ENCODE assay signal across 11 cellular contexts in genomic region chr14:98580131-98580678, GRCh38.
DNase-seq lines count a peak whose midpoint lies in the region; ATAC-seq and TF ChIP-seq lines count a peak whose summit lies in the region.
"Had no signal": no experiment of that assay in that cellular context is flagged by ENCODE, and none has a peak within 500 bp of the region (broad histone marks: within the 10 kb centered on the region; RNA-seq: fewer than 3 reads in every experiment).

No MANE protein-coding gene starts in this region.

- ATAC-seq in HCT116 (no peak), foreskin keratinocyte (no peak), HG02970 (IDR thresholded peaks at IDR 0.05; ENCODE audit: low FRiP score, unreplicated experiment) (no peak)

- H4K20me1 ChIP-seq in HCT116 (ENCODE audit: insufficient read depth): no peaks in the 10 kb centered on the region

- no peak for TF ChIP-seq POLR2A in HCT116 (IDR thresholded peaks at IDR 0.05; ENCODE audit: borderline replicate concordance, extremely low read depth, insufficient read depth, insufficient read length)

- TF ChIP-seq CTCF in AG10803 (conservative IDR thresholded peaks at IDR 0.05; ENCODE audit: low read length) (no peak), HCT116 (IDR thresholded peaks at IDR 0.05 in 2 of 3, conservative IDR thresholded peaks at IDR 0.05 in 1 of 3; ENCODE audit: borderline replicate concordance in 1 of 3, insufficient read depth in 1 of 3, low read depth in 2 of 3, low read length in 2 of 3) (no peak), foreskin keratinocyte (conservative IDR thresholded peaks at IDR 0.05) (no peak)

- BruUV-seq in HCT116 (replicated peaks; lab: Mats Ljungman, UMichigan): no TSS peak

- RAD21 ChIA-PET in HCT116 (lab: Charles Lee; ENCODE audit: low non-redundant PET in 1 of 2, low total read pairs in 2 of 2, uncharacterized antibody in 2 of 2, unreplicated experiment in 2 of 2): no interaction called here

- no peak overlapping the region for H3K9ac ChIP-seq in HCT116 (ENCODE audit: low read length)
- no peak overlapping the region for H3K9ac ChIP-seq in SK-N-MC (ENCODE audit: insufficient read length)

- intact Hi-C loops in HCT116 (cut with micrococcal nuclease): no loop called here

- no peak for TF ChIP-seq RAD21 in HCT116 (IDR thresholded peaks at IDR 0.05; ENCODE audit: low read depth)

- no peaks in the 10 kb centered on the region for H3K9me3 ChIP-seq in HCT116 (ENCODE audit: control insufficient read depth in 1 of 2, insufficient read depth in 1 of 2, low read depth in 1 of 2, low read length in 2 of 2)
- H3K9me3 ChIP-seq in SK-N-MC (ENCODE audit: low read depth, low read length): no peaks in the 10 kb centered on the region

- no peaks in the 10 kb centered on the region for H3K4me1 ChIP-seq in HCT116 (ENCODE audit: control insufficient read depth in 1 of 2, insufficient read depth in 2 of 2, low read length in 2 of 2)
- peaks cover 27% of the 10 kb centered on the region for H3K4me1 ChIP-seq in foreskin keratinocyte

- no peak overlapping the region for H3K4me2 ChIP-seq in HCT116 (ENCODE audit: low read length)

- H3K79me2 ChIP-seq in HCT116 (ENCODE audit: insufficient read depth, low read length): no peaks in the 10 kb centered on the region

- H2AFZ ChIP-seq in HCT116 (ENCODE audit: low read depth, low read length, poor library complexity, severe bottlenecking): no peak overlapping the region

- DNase-seq in AG10803 (ENCODE audit: low read depth) (peak; percentile 3), HCT116 (ENCODE audit: low read depth, low spot score) (no peak), SK-N-MC (ENCODE audit: low read depth, low spot score) (peak; percentile 10), foreskin keratinocyte (peak in 1 of 2 donors; percentile 42), NCI-H1048 (lab: John Stamatoyannopoulos, UW) (no peak), CD1c-positive myeloid dendritic cell (ENCODE audit: extremely low spot score) (no peak), DMS53 treated with DMSO at 0.1 percent for 48 hours (lab: John Stamatoyannopoulos, UW; ENCODE audit: unreplicated experiment) (no peak)
- DNase-seq: activated T-cell treated with anti-CD3 and anti-CD28 coated beads, Interleukin-2, amount 50 U/mL, for 1 hour; HCEC 1CT; NCI-H2029 treated with DMSO at 0.1 percent for 48 hours had no signal

- POLR2A ChIA-PET in HCT116 (lab: Charles Lee): no interaction called here

- H3K9me2 ChIP-seq in HCT116 (ENCODE audit: insufficient read depth): no peaks in the 10 kb centered on the region

- CTCF ChIA-PET in HCT116 (lab: Charles Lee): no interaction called here

- H3K27me3 ChIP-seq in HCT116 (ENCODE audit: insufficient read depth, low read length) (no peaks in the 10 kb centered on the region), foreskin keratinocyte (no peaks in the 10 kb centered on the region)

- no peaks in the 10 kb centered on the region for H3K36me3 ChIP-seq in HCT116 (ENCODE audit: control insufficient read depth in 1 of 2, insufficient read depth in 2 of 2, low read length in 2 of 2)
- no peaks in the 10 kb centered on the region for H3K36me3 ChIP-seq in SK-N-MC (ENCODE audit: insufficient read depth, low read length)

- H3K27ac ChIP-seq in HCT116 (ENCODE audit: low read depth, low read length): no peak overlapping the region
- H3K27ac ChIP-seq in SK-N-MC: no peak overlapping the region
- H3K27ac ChIP-seq in foreskin keratinocyte: peak overlapping the region; percentile 97

- H3K4me3 ChIP-seq in AG10803 (ENCODE audit: low read length) (no peak overlapping the region), HCT116 (replicated peaks in 1 of 2; ENCODE audit: low read depth in 1 of 2, low read length in 2 of 2) (no peak overlapping the region), SK-N-MC (no peak overlapping the region)

TF ChIP-seq in HCT116, 20 proteins besides CTCF, POLR2A, EP300 and RAD21:
- TF ChIP-seq FOSL1 (IDR thresholded peaks at IDR 0.05; ENCODE audit: low read depth) (no peak), ATF3 (IDR thresholded peaks at IDR 0.05) (no peak), EZH2phosphoT487 (IDR thresholded peaks at IDR 0.05; ENCODE audit: borderline replicate concordance) (no peak), SRF (IDR thresholded peaks at IDR 0.05; ENCODE audit: low read depth) (no peak), ELF1 (IDR thresholded peaks at IDR 0.05; ENCODE audit: borderline replicate concordance, low read depth) (no peak), YY1 (IDR thresholded peaks at IDR 0.05; ENCODE audit: extremely low read depth, insufficient replicate concordance, low read depth, low read length) (no peak)
- TF ChIP-seq, protein P1, sequence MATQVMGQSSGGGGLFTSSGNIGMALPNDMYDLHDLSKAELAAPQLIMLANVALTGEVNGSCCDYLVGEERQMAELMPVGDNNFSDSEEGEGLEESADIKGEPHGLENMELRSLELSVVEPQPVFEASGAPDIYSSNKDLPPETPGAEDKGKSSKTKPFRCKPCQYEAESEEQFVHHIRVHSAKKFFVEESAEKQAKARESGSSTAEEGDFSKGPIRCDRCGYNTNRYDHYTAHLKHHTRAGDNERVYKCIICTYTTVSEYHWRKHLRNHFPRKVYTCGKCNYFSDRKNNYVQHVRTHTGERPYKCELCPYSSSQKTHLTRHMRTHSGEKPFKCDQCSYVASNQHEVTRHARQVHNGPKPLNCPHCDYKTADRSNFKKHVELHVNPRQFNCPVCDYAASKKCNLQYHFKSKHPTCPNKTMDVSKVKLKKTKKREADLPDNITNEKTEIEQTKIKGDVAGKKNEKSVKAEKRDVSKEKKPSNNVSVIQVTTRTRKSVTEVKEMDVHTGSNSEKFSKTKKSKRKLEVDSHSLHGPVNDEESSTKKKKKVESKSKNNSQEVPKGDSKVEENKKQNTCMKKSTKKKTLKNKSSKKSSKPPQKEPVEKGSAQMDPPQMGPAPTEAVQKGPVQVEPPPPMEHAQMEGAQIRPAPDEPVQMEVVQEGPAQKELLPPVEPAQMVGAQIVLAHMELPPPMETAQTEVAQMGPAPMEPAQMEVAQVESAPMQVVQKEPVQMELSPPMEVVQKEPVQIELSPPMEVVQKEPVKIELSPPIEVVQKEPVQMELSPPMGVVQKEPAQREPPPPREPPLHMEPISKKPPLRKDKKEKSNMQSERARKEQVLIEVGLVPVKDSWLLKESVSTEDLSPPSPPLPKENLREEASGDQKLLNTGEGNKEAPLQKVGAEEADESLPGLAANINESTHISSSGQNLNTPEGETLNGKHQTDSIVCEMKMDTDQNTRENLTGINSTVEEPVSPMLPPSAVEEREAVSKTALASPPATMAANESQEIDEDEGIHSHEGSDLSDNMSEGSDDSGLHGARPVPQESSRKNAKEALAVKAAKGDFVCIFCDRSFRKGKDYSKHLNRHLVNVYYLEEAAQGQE (IDR thresholded peaks at IDR 0.05; ENCODE audit: low read depth): peak; percentile 51

Comparison
In these comparisons a context has a peak if more than half of its experiments do, and no peak if none do; other contexts are left out.
1. DNase-seq: peak in AG10803 (single experiment) and SK-N-MC (single experiment); none in HCT116 (single experiment), NCI-H1048 (single experiment), CD1c-positive myeloid dendritic cell (single experiment) and DMS53 treated with DMSO at 0.1 percent for 48 hours (single experiment).